ENCODE assay signal across 9 cellular contexts in genomic region chr13:111202745-111203144, GRCh38.
DNase-seq lines count a peak whose midpoint lies in the region; ATAC-seq and TF ChIP-seq lines count a peak whose summit lies in the region.
"Had no signal": no experiment of that assay in that cellular context is flagged by ENCODE, and none has a peak within 500 bp of the region (broad histone marks: within the 10 kb centered on the region; RNA-seq: fewer than 3 reads in every experiment).

No MANE protein-coding gene starts in this region.

- H3K4me3 ChIP-seq in gastroesophageal sphincter = no peak overlapping the region
- H3K4me3 ChIP-seq: Peyer's patch had no signal

- no peaks in the 10 kb centered on the region for H3K9me3 ChIP-seq in gastroesophageal sphincter
- H3K9me3 ChIP-seq: Peyer's patch had no signal

- TF ChIP-seq EP300 in gastroesophageal sphincter (IDR thresholded peaks at IDR 0.05) = no peak

- H3K36me3 ChIP-seq in gastroesophageal sphincter = peaks cover 0 to 9% of the 10 kb centered on the region in 2 donors

- WGBS in gastroesophageal sphincter (ENCODE audit: low coverage in 1 of 2), 2 donors = 14 to 40% methylated on average over 1 of the region's 1 CpG

- peaks cover 5 to 57% (median 25%) of the 10 kb centered on the region in 3 donors for H3K4me1 ChIP-seq in gastroesophageal sphincter

- H3K9me3 Mint-ChIP-seq in T-helper 1 cell treated with Interleukin-12 subunit alpha and Interleukin-12 subunit beta and Interleukin-4 antibody, amounts not matched to agents 30 μg/mL and 1 μg/mL, for 36 hours = no peaks in the 10 kb centered on the region
- no peaks in the 10 kb centered on the region for H3K9me3 Mint-ChIP-seq in stimulated activated memory B cell treated with anti-CD40 and anti-IgM and Interleukin-4, amounts not matched to agents 10 μg/mL and 1 μg/mL and 100 μg/mL, for 72 hours

- DNase-seq in COLO829 (ENCODE audit: low spot score) (peak; percentile 43), NCI-H526 (lab: John Stamatoyannopoulos, UW) (no peak), mucosa of gallbladder (ENCODE audit: low spot score) (no peak)

- H3K27me3 Mint-ChIP-seq in T-helper 1 cell treated with Interleukin-12 subunit alpha and Interleukin-12 subunit beta and Interleukin-4 antibody, amounts not matched to agents 30 μg/mL and 1 μg/mL, for 36 hours (ENCODE audit: low read depth) = no peaks in the 10 kb centered on the region
- no peaks in the 10 kb centered on the region for H3K27me3 Mint-ChIP-seq in stimulated activated memory B cell treated with anti-CD40 and anti-IgM and Interleukin-4, amounts not matched to agents 10 μg/mL and 1 μg/mL and 100 μg/mL, for 72 hours

- peaks cover 42% of the 10 kb centered on the region for H3K4me1 Mint-ChIP-seq in T-helper 1 cell treated with Interleukin-12 subunit alpha and Interleukin-12 subunit beta and Interleukin-4 antibody, amounts not matched to agents 30 μg/mL and 1 μg/mL, for 36 hours (ENCODE audit: low read depth)
- H3K4me1 Mint-ChIP-seq in stimulated activated memory B cell treated with anti-CD40 and anti-IgM and Interleukin-4, amounts not matched to agents 10 μg/mL and 1 μg/mL and 100 μg/mL, for 72 hours = peaks cover 76% of the 10 kb centered on the region

- H3K27ac ChIP-seq in gastroesophageal sphincter = peak overlapping the region in 3 of 4 donors; percentile 2 to 66 (median 52)

- no peaks in the 10 kb centered on the region for H3K27me3 ChIP-seq in gastroesophageal sphincter
- H3K27me3 ChIP-seq: Peyer's patch had no signal

- no peak for TF ChIP-seq POLR2A in gastroesophageal sphincter (IDR thresholded peaks at IDR 0.05)

- peak overlapping the region; percentile 24 for H3K27ac Mint-ChIP-seq in T-helper 1 cell treated with Interleukin-12 subunit alpha and Interleukin-12 subunit beta and Interleukin-4 antibody, amounts not matched to agents 30 μg/mL and 1 μg/mL, for 36 hours
- peak overlapping the region; percentile 70 for H3K27ac Mint-ChIP-seq in stimulated activated memory B cell treated with anti-CD40 and anti-IgM and Interleukin-4, amounts not matched to agents 10 μg/mL and 1 μg/mL and 100 μg/mL, for 72 hours

- TF ChIP-seq CTCF in gastroesophageal sphincter (IDR thresholded peaks at IDR 0.05) = no peak

- H3K4me3 Mint-ChIP-seq in T-helper 1 cell treated with Interleukin-12 subunit alpha and Interleukin-12 subunit beta and Interleukin-4 antibody, amounts not matched to agents 30 μg/mL and 1 μg/mL, for 36 hours = no peak overlapping the region
- no peak overlapping the region for H3K4me3 Mint-ChIP-seq in stimulated activated memory B cell treated with anti-CD40 and anti-IgM and Interleukin-4, amounts not matched to agents 10 μg/mL and 1 μg/mL and 100 μg/mL, for 72 hours

- peaks cover 18% of the 10 kb centered on the region for H3K36me3 Mint-ChIP-seq in T-helper 1 cell treated with Interleukin-12 subunit alpha and Interleukin-12 subunit beta and Interleukin-4 antibody, amounts not matched to agents 30 μg/mL and 1 μg/mL, for 36 hours (ENCODE audit: low read depth)
- peaks cover 42% of the 10 kb centered on the region for H3K36me3 Mint-ChIP-seq in stimulated activated memory B cell treated with anti-CD40 and anti-IgM and Interleukin-4, amounts not matched to agents 10 μg/mL and 1 μg/mL and 100 μg/mL, for 72 hours

- peak; percentile 54 for ATAC-seq in GM19328 (IDR thresholded peaks at IDR 0.05; ENCODE audit: unreplicated experiment)
- peak; percentile 58 for ATAC-seq in HG03280 (IDR thresholded peaks at IDR 0.05; ENCODE audit: unreplicated experiment)
- peak; percentile 41 for ATAC-seq in gastroesophageal sphincter
- peak; percentile 74 for ATAC-seq in stimulated activated memory B cell treated with anti-CD40 and anti-IgM and Interleukin-4, amounts not matched to agents 10 μg/mL and 1 μg/mL and 100 μg/mL, for 72 hours
